8 cellular contexts compared by ENCODE assay signal in the genomic region with DNA sequence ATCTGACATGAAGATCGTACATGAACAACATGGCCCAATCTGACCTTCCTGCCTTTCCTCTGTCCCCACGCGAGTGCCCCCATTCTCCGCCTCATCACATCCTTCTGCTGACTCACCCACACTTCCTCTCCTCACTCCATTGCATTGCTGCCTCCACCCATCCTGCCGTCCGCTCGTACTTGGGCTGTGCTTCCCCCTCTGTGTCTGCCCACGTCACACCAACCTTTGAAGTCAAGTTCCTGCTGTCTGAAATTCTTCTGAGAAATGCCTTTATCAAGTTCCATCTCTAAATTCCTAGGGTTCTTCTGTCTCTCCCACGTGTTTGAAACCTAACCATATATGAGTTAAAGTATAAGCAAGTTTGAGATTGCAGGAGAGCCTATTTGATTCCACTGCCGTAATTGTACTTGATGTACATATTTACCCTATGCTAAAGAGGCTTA. TPM values are rescaled to one million over a fixed set of nuclear protein-coding genes. Genes with fewer than 3 reads are reported as not detected.
DNase-seq lines count a peak whose midpoint lies in the region; ATAC-seq and TF ChIP-seq lines count a peak whose summit lies in the region.

No MANE protein-coding gene starts in this region.

- ATAC-seq in GM18508 (IDR thresholded peaks at IDR 0.05; ENCODE audit: insufficient read depth, unreplicated experiment) (peak; percentile 95), HG02943 (IDR thresholded peaks at IDR 0.05; ENCODE audit: low read depth, unreplicated experiment) (peak; percentile 87)
- peak; percentile 100 for ATAC-seq in activated T-helper 17 cell treated with anti-CD3 and anti-CD28 coated beads, Interleukin-2, amount 50 U/mL, for 72 hours (replicated peaks)

- H3K9me3 Mint-ChIP-seq in activated T-helper 17 cell treated with anti-CD3 and anti-CD28 coated beads, Interleukin-2, amount 50 U/mL, for 72 hours, result no peaks in the 10 kb centered on the region

- H3K4me1 Mint-ChIP-seq in activated T-helper 17 cell treated with anti-CD3 and anti-CD28 coated beads, Interleukin-2, amount 50 U/mL, for 72 hours, result peaks cover 6% of the 10 kb centered on the region

- intact Hi-C loops in left ventricle myocardium inferior (cut with micrococcal nuclease), result loop anchor here (5.0 kb wide), 1 partner anchor 617 kb away; no protein-coding TSS in a partner anchor

- DNase-seq in RPMI7951 (ENCODE audit: low read depth), result peak; percentile 93
- peak; percentile 69 for DNase-seq in left ventricle myocardium inferior
- peak; percentile 57 to 64 for DNase-seq in stimulated activated CD4-positive, alpha-beta T cell treated with anti-CD3 and anti-CD28 coated beads, Interleukin-15, amount 100 ng/mL, for 48 hours (ENCODE audit: low read depth in 2 of 2)
- DNase-seq in HCEC 1CT, result no peak
- no peak for DNase-seq in NCI-H2171 (lab: John Stamatoyannopoulos, UW)

- no peaks in the 10 kb centered on the region for H3K36me3 ChIP-seq in left ventricle myocardium inferior

- no peak for TF ChIP-seq CTCF in left ventricle myocardium inferior (IDR thresholded peaks at IDR 0.05; ENCODE audit: borderline replicate concordance)

- H3K4me1 ChIP-seq in left ventricle myocardium inferior, result peaks cover 5% of the 10 kb centered on the region

- no peaks in the 10 kb centered on the region for H3K36me3 Mint-ChIP-seq in activated T-helper 17 cell treated with anti-CD3 and anti-CD28 coated beads, Interleukin-2, amount 50 U/mL, for 72 hours (ENCODE audit: low read depth)

- peak overlapping the region; percentile 74 for H3K4me3 Mint-ChIP-seq in activated T-helper 17 cell treated with anti-CD3 and anti-CD28 coated beads, Interleukin-2, amount 50 U/mL, for 72 hours

- peaks cover 6% of the 10 kb centered on the region for H3K9me3 ChIP-seq in left ventricle myocardium inferior (replicated peaks)

- H3K27me3 Mint-ChIP-seq in activated T-helper 17 cell treated with anti-CD3 and anti-CD28 coated beads, Interleukin-2, amount 50 U/mL, for 72 hours, result no peaks in the 10 kb centered on the region

- H3K4me3 ChIP-seq in left ventricle myocardium inferior, result no peak overlapping the region

- H3K27me3 ChIP-seq in left ventricle myocardium inferior (ENCODE audit: low read depth), result no peaks in the 10 kb centered on the region

- H3K27ac ChIP-seq in left ventricle myocardium inferior (replicated peaks), result peak overlapping the region; percentile 66

- peak overlapping the region; percentile 80 for H3K27ac Mint-ChIP-seq in activated T-helper 17 cell treated with anti-CD3 and anti-CD28 coated beads, Interleukin-2, amount 50 U/mL, for 72 hours

RNA-seq across cellular contexts. Expression of gene STARD4, which starts 18.0 kb away (rescaled TPM):
- 57.8 and 71.3 TPM in 2 replicates for total RNA-seq in RPMI7951 (2014; rRNA removed; shearing (Covaris generic))
- total RNA-seq in activated T-helper 17 cell treated with anti-CD3 and anti-CD28 coated beads, Interleukin-2, amount 50 U/mL, for 72 hours, result 100 to 1,000 TPM in 1 of 2 donors, 10 to 100 TPM in 1; 48.7 to 102 TPM
- 5.6 TPM for total RNA-seq in left ventricle myocardium inferior

Comparison
In these comparisons a context has a peak if more than half of its experiments do, and no peak if none do; other contexts are left out.
1. DNase-seq: peak in RPMI7951 (single experiment), left ventricle myocardium inferior (single experiment) and stimulated activated CD4-positive, alpha-beta T cell treated with anti-CD3 and anti-CD28 coated beads, Interleukin-15, amount 100 ng/mL, for 48 hours (2 of 2); none in HCEC 1CT (single experiment) and NCI-H2171 (single experiment).
2. Peak in every context shown above with its lines, with median percentiles within 50 percentile points of each other: ATAC-seq.